8 cellular contexts compared by ENCODE assay signal in genomic region chr11:61816736-61817455, GRCh38. TPM values are rescaled to one million over a fixed set of nuclear protein-coding genes. Genes with fewer than 3 reads are reported as not detected.
A peak's percentile ranks its signal among the peaks of the same experiment; 100 is the strongest.
DNase-seq lines count a peak whose midpoint lies in the region; ATAC-seq and TF ChIP-seq lines count a peak whose summit lies in the region.

Gene FADS1, minus strand, starts transcription at chr11:61817003. Its CDS starts 74 bp downstream, at chr11:61816929.

- H3K36me3 ChIP-seq in uterus = no peaks in the 10 kb centered on the region

- TF ChIP-seq POLR2A in uterus (IDR thresholded peaks at IDR 0.05) = peak; percentile 40 to 77

- H3K9me3 Mint-ChIP-seq in T-helper 1 cell treated with Interleukin-12 subunit alpha and Interleukin-12 subunit beta and Interleukin-4 antibody, amounts not matched to agents 30 μg/mL and 1 μg/mL, for 36 hours = no peaks in the 10 kb centered on the region
- H3K9me3 Mint-ChIP-seq in progenitor cell of endocrine pancreas (ENCODE audit: low read depth) = no peaks in the 10 kb centered on the region

- no peaks in the 10 kb centered on the region for H3K9me3 ChIP-seq in uterus

- H3K27me3 Mint-ChIP-seq in T-helper 1 cell treated with Interleukin-12 subunit alpha and Interleukin-12 subunit beta and Interleukin-4 antibody, amounts not matched to agents 30 μg/mL and 1 μg/mL, for 36 hours (ENCODE audit: low read depth) = peaks cover 5% of the 10 kb centered on the region
- no peaks in the 10 kb centered on the region for H3K27me3 Mint-ChIP-seq in progenitor cell of endocrine pancreas

- H3K27ac ChIP-seq in angular gyrus (ENCODE audit: low read depth, low read length) (peak within 1 kb of the TSS; percentile 99), uterus (peak within 1 kb of the TSS; percentile 95 to 98)

- DNase-seq in GM10266 (ENCODE audit: extremely low spot score) (peak; percentile 89), NCI-H146 (lab: John Stamatoyannopoulos, UW) (peak; percentile 98), left ventricle myocardium superior (peak; percentile 95), progenitor cell of endocrine pancreas (ENCODE audit: low spot score, unreplicated experiment) (peak; percentile 97), uterus (peak; percentile 92 to 93)

- H3K27ac Mint-ChIP-seq in T-helper 1 cell treated with Interleukin-12 subunit alpha and Interleukin-12 subunit beta and Interleukin-4 antibody, amounts not matched to agents 30 μg/mL and 1 μg/mL, for 36 hours = peak within 1 kb of the TSS; percentile 98
- peak within 1 kb of the TSS; percentile 98 for H3K27ac Mint-ChIP-seq in progenitor cell of endocrine pancreas

- H3K4me1 Mint-ChIP-seq in T-helper 1 cell treated with Interleukin-12 subunit alpha and Interleukin-12 subunit beta and Interleukin-4 antibody, amounts not matched to agents 30 μg/mL and 1 μg/mL, for 36 hours (ENCODE audit: low read depth) = peaks cover 19% of the 10 kb centered on the region
- peaks cover 13% of the 10 kb centered on the region for H3K4me1 Mint-ChIP-seq in progenitor cell of endocrine pancreas (ENCODE audit: low read depth)

- TF ChIP-seq CTCF in GM10266 (IDR thresholded peaks at IDR 0.05; ENCODE audit: control insufficient read depth, insufficient read depth, low read depth, missing control alignments) = peak; percentile 76
- peak; percentile 70 for TF ChIP-seq CTCF in progenitor cell of endocrine pancreas (IDR thresholded peaks at IDR 0.05; ENCODE audit: unreplicated experiment)
- peak; percentile 57 to 74 (median 59) for TF ChIP-seq CTCF in uterus (IDR thresholded peaks at IDR 0.05)

- ATAC-seq in HG02610 (IDR thresholded peaks at IDR 0.05; ENCODE audit: unreplicated experiment) (peak; percentile 43), left ventricle myocardium superior (peak; percentile 63)

- H3K4me3 Mint-ChIP-seq in T-helper 1 cell treated with Interleukin-12 subunit alpha and Interleukin-12 subunit beta and Interleukin-4 antibody, amounts not matched to agents 30 μg/mL and 1 μg/mL, for 36 hours = peak within 1 kb of the TSS; percentile 99
- H3K4me3 Mint-ChIP-seq in progenitor cell of endocrine pancreas (ENCODE audit: low read depth) = peak within 1 kb of the TSS; percentile 97

- peaks cover 21% of the 10 kb centered on the region for H3K36me3 Mint-ChIP-seq in T-helper 1 cell treated with Interleukin-12 subunit alpha and Interleukin-12 subunit beta and Interleukin-4 antibody, amounts not matched to agents 30 μg/mL and 1 μg/mL, for 36 hours (ENCODE audit: low read depth)
- H3K36me3 Mint-ChIP-seq in progenitor cell of endocrine pancreas (ENCODE audit: insufficient read depth) = peaks cover 15% of the 10 kb centered on the region

- no peaks in the 10 kb centered on the region for H3K27me3 ChIP-seq in uterus

- peak within 1 kb of the TSS; percentile 64 to 93 for H3K4me3 ChIP-seq in uterus

- intact Hi-C loops in left ventricle myocardium superior (cut with micrococcal nuclease) = no loop called here
- intact Hi-C loops in uterus (cut with DNase I; ENCODE audit: low total_unique reads) = no loop called here

- no peaks in the 10 kb centered on the region for H3K4me1 ChIP-seq in uterus

RNA-seq across cellular contexts. Expression of gene FADS1, which starts in this region (rescaled TPM):
- total RNA-seq in left ventricle myocardium superior (26.3 TPM), progenitor cell of endocrine pancreas (114 and 121 TPM in 2 replicates), uterus (10 to 100 TPM; 23.8 to 57.1 (median 38.3) TPM)

Comparison
In these comparisons a context has a peak if more than half of its experiments do, and no peak if none do; other contexts are left out.
1. Peak in every context shown above with its lines: DNase-seq, ATAC-seq, H3K4me3 ChIP-seq and H3K27ac ChIP-seq.